Comparison of ENCODE assay signal across 15 cellular contexts in genomic region chr9:128106181-128106939, GRCh38. TPM values are rescaled to one million over a fixed set of nuclear protein-coding genes. Genes with fewer than 3 reads are reported as not detected.
A peak's percentile ranks its signal among the peaks of the same experiment; 100 is the strongest.
DNase-seq lines count a peak whose midpoint lies in the region; ATAC-seq lines count a peak whose summit lies in the region.
"Had no signal": no experiment of that assay in that cellular context is flagged by ENCODE, and none has a peak within 500 bp of the region (broad histone marks: within the 10 kb centered on the region; RNA-seq: fewer than 3 reads in every experiment).

No MANE protein-coding gene starts in this region.

- no peak for DNase-seq in activated CD4-positive, alpha-beta memory T cell treated with anti-CD3 and anti-CD28 coated beads, Interleukin-2, amount 10 ng/mL, durations not matched to agents 7 days and 5 days
- no peak for DNase-seq in activated CD4-positive, alpha-beta memory T cell treated with anti-CD3 and anti-CD28 coated beads for 36 hours
- DNase-seq in stimulated activated naive B cell treated with anti-CD40 and anti-IgM and Interleukin-4, amounts not matched to agents 10 μg/mL and 1 μg/mL and 100 μg/mL, for 72 hours: no peak
- DNase-seq: activated CD4-positive, alpha-beta T cell treated with anti-CD3 and anti-CD28 coated beads for 4 hours; CD4-positive, CD25-positive, alpha-beta regulatory T cell; MV-4-11; RPMI8226; T-helper 2 cell had no signal

- peaks cover 23% of the 10 kb centered on the region for H3K4me1 Mint-ChIP-seq in activated CD4-positive, alpha-beta memory T cell treated with anti-CD3 and anti-CD28 coated beads, Interleukin-2, amount 10 ng/mL, durations not matched to agents 7 days and 5 days
- peaks cover 20% of the 10 kb centered on the region for H3K4me1 Mint-ChIP-seq in activated CD4-positive, alpha-beta memory T cell treated with anti-CD3 and anti-CD28 coated beads for 36 hours (ENCODE audit: low read depth)
- peaks cover 21 to 24% of the 10 kb centered on the region in 2 donors for H3K4me1 Mint-ChIP-seq in stimulated activated naive B cell treated with anti-CD40 and anti-IgM and Interleukin-4, amounts not matched to agents 10 μg/mL and 1 μg/mL and 100 μg/mL, for 72 hours

- H3K4me3 Mint-ChIP-seq in activated CD4-positive, alpha-beta memory T cell treated with anti-CD3 and anti-CD28 coated beads, Interleukin-2, amount 10 ng/mL, durations not matched to agents 7 days and 5 days: no peak overlapping the region
- no peak overlapping the region for H3K4me3 Mint-ChIP-seq in activated CD4-positive, alpha-beta memory T cell treated with anti-CD3 and anti-CD28 coated beads for 36 hours
- no peak overlapping the region for H3K4me3 Mint-ChIP-seq in stimulated activated naive B cell treated with anti-CD40 and anti-IgM and Interleukin-4, amounts not matched to agents 10 μg/mL and 1 μg/mL and 100 μg/mL, for 72 hours
- H3K4me3 Mint-ChIP-seq: activated T-helper 1 cell treated with anti-CD3 and anti-CD28 coated beads, Interleukin-12 subunit alpha, Interleukin-12 subunit beta, Interleukin-2, Interleukin-4 antibody, amounts not matched to agents 30 ng/mL and 10 ng/mL and 1 ng/mL, durations not matched to agents 14 hours and 24 hours and 36 hours; CD4-positive, CD25-positive, alpha-beta regulatory T cell had no signal

- intact Hi-C loops in activated CD4-positive, alpha-beta memory T cell treated with anti-CD3 and anti-CD28 coated beads for 36 hours (cut with micrococcal nuclease): no loop called here

- CTCF ChIA-PET in activated CD4-positive, alpha-beta memory T cell treated with anti-CD3 and anti-CD28 coated beads, Interleukin-2, amount 10 ng/mL, durations not matched to agents 7 days and 5 days (lab: Charles Lee): interaction anchor here (2.5 kb wide), 1 partner anchor 11 kb away, joined by 7 read pairs; no protein-coding TSS in a partner anchor
- CTCF ChIA-PET in activated CD4-positive, alpha-beta memory T cell treated with anti-CD3 and anti-CD28 coated beads for 36 hours (lab: Charles Lee): interaction anchor here (0.9 to 2.4 kb wide), 4 partner anchors 11 to 372 kb away, joined by 3 to 18 read pairs (median 3); partner anchors contain the start of gene TOR2A

- peak; percentile 2 for ATAC-seq in esophagus mucosa
- peak in 1 of 2 donors; percentile 5 for ATAC-seq in stimulated activated naive B cell treated with anti-CD40 and anti-IgM and Interleukin-4, amounts not matched to agents 10 μg/mL and 1 μg/mL and 100 μg/mL, for 72 hours (replicated peaks)
- no peak for ATAC-seq in HG03342 (IDR thresholded peaks at IDR 0.05; ENCODE audit: unreplicated experiment)
- no peak for ATAC-seq in GM21576 (IDR thresholded peaks at IDR 0.05; ENCODE audit: unreplicated experiment)

- H3K36me3 Mint-ChIP-seq in activated CD4-positive, alpha-beta memory T cell treated with anti-CD3 and anti-CD28 coated beads, Interleukin-2, amount 10 ng/mL, durations not matched to agents 7 days and 5 days (ENCODE audit: low read depth): peaks cover 61% of the 10 kb centered on the region
- H3K36me3 Mint-ChIP-seq in activated CD4-positive, alpha-beta memory T cell treated with anti-CD3 and anti-CD28 coated beads for 36 hours: peaks cover 35% of the 10 kb centered on the region
- H3K36me3 Mint-ChIP-seq in stimulated activated naive B cell treated with anti-CD40 and anti-IgM and Interleukin-4, amounts not matched to agents 10 μg/mL and 1 μg/mL and 100 μg/mL, for 72 hours: peaks cover 48 to 68% of the 10 kb centered on the region in 2 donors

- H3K27me3 Mint-ChIP-seq in activated CD4-positive, alpha-beta memory T cell treated with anti-CD3 and anti-CD28 coated beads, Interleukin-2, amount 10 ng/mL, durations not matched to agents 7 days and 5 days: no peaks in the 10 kb centered on the region
- no peaks in the 10 kb centered on the region for H3K27me3 Mint-ChIP-seq in activated CD4-positive, alpha-beta memory T cell treated with anti-CD3 and anti-CD28 coated beads for 36 hours
- H3K27me3 Mint-ChIP-seq in stimulated activated naive B cell treated with anti-CD40 and anti-IgM and Interleukin-4, amounts not matched to agents 10 μg/mL and 1 μg/mL and 100 μg/mL, for 72 hours: no peaks in the 10 kb centered on the region
- H3K27me3 Mint-ChIP-seq: CD4-positive, CD25-positive, alpha-beta regulatory T cell had no signal

- peak overlapping the region; percentile 44 for H3K27ac Mint-ChIP-seq in activated CD4-positive, alpha-beta memory T cell treated with anti-CD3 and anti-CD28 coated beads, Interleukin-2, amount 10 ng/mL, durations not matched to agents 7 days and 5 days
- no peak overlapping the region for H3K27ac Mint-ChIP-seq in activated CD4-positive, alpha-beta memory T cell treated with anti-CD3 and anti-CD28 coated beads for 36 hours
- peak overlapping the region; percentile 60 for H3K27ac Mint-ChIP-seq in stimulated activated naive B cell treated with anti-CD40 and anti-IgM and Interleukin-4, amounts not matched to agents 10 μg/mL and 1 μg/mL and 100 μg/mL, for 72 hours
- H3K27ac Mint-ChIP-seq: activated T-helper 1 cell treated with anti-CD3 and anti-CD28 coated beads, Interleukin-12 subunit alpha, Interleukin-12 subunit beta, Interleukin-2, Interleukin-4 antibody, amounts not matched to agents 30 ng/mL and 10 ng/mL and 1 ng/mL, durations not matched to agents 14 hours and 24 hours and 36 hours; CD4-positive, CD25-positive, alpha-beta regulatory T cell had no signal

- no peaks in the 10 kb centered on the region for H3K9me3 Mint-ChIP-seq in activated CD4-positive, alpha-beta memory T cell treated with anti-CD3 and anti-CD28 coated beads, Interleukin-2, amount 10 ng/mL, durations not matched to agents 7 days and 5 days
- no peaks in the 10 kb centered on the region for H3K9me3 Mint-ChIP-seq in activated CD4-positive, alpha-beta memory T cell treated with anti-CD3 and anti-CD28 coated beads for 36 hours
- H3K9me3 Mint-ChIP-seq in stimulated activated naive B cell treated with anti-CD40 and anti-IgM and Interleukin-4, amounts not matched to agents 10 μg/mL and 1 μg/mL and 100 μg/mL, for 72 hours: no peaks in the 10 kb centered on the region
- H3K9me3 Mint-ChIP-seq: activated T-helper 1 cell treated with anti-CD3 and anti-CD28 coated beads, Interleukin-12 subunit alpha, Interleukin-12 subunit beta, Interleukin-2, Interleukin-4 antibody, amounts not matched to agents 30 ng/mL and 10 ng/mL and 1 ng/mL, durations not matched to agents 14 hours and 24 hours and 36 hours; CD4-positive, CD25-positive, alpha-beta regulatory T cell had no signal

- POLR2A ChIA-PET in activated CD4-positive, alpha-beta memory T cell treated with anti-CD3 and anti-CD28 coated beads, Interleukin-2, amount 10 ng/mL, durations not matched to agents 7 days and 5 days (lab: Charles Lee): no interaction called here
- POLR2A ChIA-PET in activated CD4-positive, alpha-beta memory T cell treated with anti-CD3 and anti-CD28 coated beads for 36 hours (lab: Charles Lee): interaction anchor here (1.5 kb wide), 1 partner anchor 9 kb away, joined by 3 read pairs; no protein-coding TSS in a partner anchor

RNA-seq across cellular contexts. Expression of gene PTGES2, which starts 21.2 kb away (rescaled TPM):
- total RNA-seq in activated CD4-positive, alpha-beta memory T cell treated with anti-CD3 and anti-CD28 coated beads, Interleukin-2, amount 10 ng/mL, durations not matched to agents 7 days and 5 days: 10 to 100 TPM; 35.6 to 38.1 TPM
- total RNA-seq in activated CD4-positive, alpha-beta memory T cell treated with anti-CD3 and anti-CD28 coated beads for 36 hours: 10 to 100 TPM; 43.4 to 43.6 TPM
- total RNA-seq in esophagus mucosa: 52.0 TPM

RNA-seq across cellular contexts. Expression of gene SLC25A25, which starts 38.3 kb away (rescaled TPM):
- 10 to 100 TPM; 21.3 to 22.2 TPM for total RNA-seq in activated CD4-positive, alpha-beta memory T cell treated with anti-CD3 and anti-CD28 coated beads, Interleukin-2, amount 10 ng/mL, durations not matched to agents 7 days and 5 days
- total RNA-seq in activated CD4-positive, alpha-beta memory T cell treated with anti-CD3 and anti-CD28 coated beads for 36 hours: 10 to 100 TPM; 17.1 to 17.3 TPM
- total RNA-seq in esophagus mucosa: 15.2 TPM

RNA-seq across cellular contexts. Expression of gene NAIF1, which starts 39.2 kb away (rescaled TPM):
- 10 to 100 TPM; 12.0 to 14.1 TPM for total RNA-seq in activated CD4-positive, alpha-beta memory T cell treated with anti-CD3 and anti-CD28 coated beads, Interleukin-2, amount 10 ng/mL, durations not matched to agents 7 days and 5 days
- total RNA-seq in activated CD4-positive, alpha-beta memory T cell treated with anti-CD3 and anti-CD28 coated beads for 36 hours: 10 to 100 TPM; 10.2 to 14.5 TPM
- 7.1 TPM for total RNA-seq in esophagus mucosa

RNA-seq across cellular contexts. Expression of gene LCN2, which starts 42.9 kb away (rescaled TPM):
- not detected for total RNA-seq in activated CD4-positive, alpha-beta memory T cell treated with anti-CD3 and anti-CD28 coated beads, Interleukin-2, amount 10 ng/mL, durations not matched to agents 7 days and 5 days
- not detected for total RNA-seq in activated CD4-positive, alpha-beta memory T cell treated with anti-CD3 and anti-CD28 coated beads for 36 hours
- total RNA-seq in esophagus mucosa: 525 TPM
- total RNA-seq: activated T-helper 1 cell treated with anti-CD3 and anti-CD28 coated beads, Interleukin-12 subunit alpha, Interleukin-12 subunit beta, Interleukin-2, Interleukin-4 antibody, amounts not matched to agents 30 ng/mL and 10 ng/mL and 1 ng/mL, durations not matched to agents 14 hours and 24 hours and 36 hours; astrocyte; dermis microvascular lymphatic vessel endothelial cell; fibroblast of lung had no signal

RNA-seq across cellular contexts. Expression of gene BBLN, which starts 53.7 kb away (rescaled TPM):
- 10 to 100 TPM; 91.3 to 94.1 TPM for total RNA-seq in activated CD4-positive, alpha-beta memory T cell treated with anti-CD3 and anti-CD28 coated beads, Interleukin-2, amount 10 ng/mL, durations not matched to agents 7 days and 5 days
- 10 to 100 TPM; 86.9 to 90.1 TPM for total RNA-seq in activated CD4-positive, alpha-beta memory T cell treated with anti-CD3 and anti-CD28 coated beads for 36 hours
- total RNA-seq in esophagus mucosa: 56.1 TPM
